2 cellular contexts compared by ENCODE assay signal in genomic region chr16:88951501-88951900, GRCh38.
TF ChIP-seq lines count a peak whose summit lies in the region.

No MANE protein-coding gene starts in this region.

TF ChIP-seq in GM23338, 12 proteins besides CTCF, POLR2A, EP300 and RAD21:
- TF ChIP-seq ETS1 (IDR thresholded peaks at IDR 0.05) (no peak), CREB1 (CRISPR knock-in tag; IDR thresholded peaks at IDR 0.05; ENCODE audit: low read depth) (no peak), EZH2phosphoT487 (IDR thresholded peaks at IDR 0.05; ENCODE audit: unreplicated experiment) (no peak)

TF ChIP-seq in K562, 482 proteins besides CTCF, POLR2A, EP300 and RAD21 (continued from another document):
- TF ChIP-seq SRSF9 (IDR thresholded peaks at IDR 0.05; ENCODE audit: borderline replicate concordance, low read depth, low read length) (no peak), ELK3 (CRISPR knock-in tag; IDR thresholded peaks at IDR 0.05) (no peak), TSHZ1 (CRISPR knock-in tag; IDR thresholded peaks at IDR 0.05) (no peak), ADNP (tag; IDR thresholded peaks at IDR 0.05) (no peak), U2AF2 (optimal IDR thresholded peaks at IDR 0.05; ENCODE audit: low read depth, low read length) (no peak), ZNF584 (CRISPR knock-in tag; IDR thresholded peaks at IDR 0.05; ENCODE audit: low read depth) (no peak), USF1 (CRISPR knock-in tag; IDR thresholded peaks at IDR 0.05) (peak; percentile 88), NFE2L1 (tag; IDR thresholded peaks at IDR 0.05; ENCODE audit: borderline replicate concordance, low read depth) (no peak), THAP12 (CRISPR knock-in tag; IDR thresholded peaks at IDR 0.05) (no peak), ZNF75A (CRISPR knock-in tag; IDR thresholded peaks at IDR 0.05) (no peak), CBX2 (IDR thresholded peaks at IDR 0.05; ENCODE audit: insufficient read depth, low read length, poor library complexity, severe bottlenecking) (no peak), ZNF197 (CRISPR knock-in tag; IDR thresholded peaks at IDR 0.05; ENCODE audit: low read depth) (no peak), ZFPM2 (CRISPR knock-in tag; IDR thresholded peaks at IDR 0.05) (no peak)
- TF ChIP-seq, protein P1, sequence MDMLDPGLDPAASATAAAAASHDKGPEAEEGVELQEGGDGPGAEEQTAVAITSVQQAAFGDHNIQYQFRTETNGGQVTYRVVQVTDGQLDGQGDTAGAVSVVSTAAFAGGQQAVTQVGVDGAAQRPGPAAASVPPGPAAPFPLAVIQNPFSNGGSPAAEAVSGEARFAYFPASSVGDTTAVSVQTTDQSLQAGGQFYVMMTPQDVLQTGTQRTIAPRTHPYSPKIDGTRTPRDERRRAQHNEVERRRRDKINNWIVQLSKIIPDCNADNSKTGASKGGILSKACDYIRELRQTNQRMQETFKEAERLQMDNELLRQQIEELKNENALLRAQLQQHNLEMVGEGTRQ (CRISPR knock-in tag; IDR thresholded peaks at IDR 0.05), result peak; percentile 71
